In the genomic region with DNA sequence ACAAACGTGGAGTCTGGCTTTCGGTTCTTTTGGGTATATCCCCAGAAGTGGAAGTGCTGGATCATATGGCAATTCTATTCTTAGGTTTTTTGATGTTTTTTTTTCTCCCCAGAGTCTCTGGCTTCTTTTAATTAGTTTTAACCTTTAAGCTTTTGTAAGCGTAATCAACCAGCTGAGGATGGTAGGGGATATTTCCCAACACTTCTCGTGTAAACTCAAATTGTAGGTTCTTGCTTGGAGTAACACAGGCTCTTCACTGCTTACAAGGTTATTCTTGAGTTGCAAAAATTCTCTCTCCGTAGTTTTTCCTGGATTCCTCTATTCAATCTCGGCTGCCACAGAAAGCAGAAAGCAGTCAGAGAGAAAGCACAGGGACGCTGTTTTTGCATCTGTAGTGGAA, we compare ENCODE assay signal across 18 cellular contexts. TPM values are rescaled to one million over a fixed set of nuclear protein-coding genes. Genes with fewer than 3 reads are reported as not detected.
"Had no signal": no experiment of that assay in that cellular context is flagged by ENCODE, and none has a peak within 500 bp of the region (broad histone marks: within the 10 kb centered on the region; RNA-seq: fewer than 3 reads in every experiment).

No MANE protein-coding gene starts in this region.

- H3K4me3 ChIP-seq: upper lobe of left lung had no signal

- H3K27ac Mint-ChIP-seq: activated naive CD8-positive, alpha-beta T cell treated with anti-CD3 and anti-CD28 coated beads for 36 hours; activated T-helper 2 cell treated with anti-CD3 and anti-CD28 coated beads, Interferon-gamma antibody, Interleukin-2, Interleukin-4, amounts not matched to agents 10 μg/mL and 5 μg/mL and 100 μg/mL, durations not matched to agents 14 hours and 24 hours and 36 hours; naive thymus-derived CD8-positive, alpha-beta T cell; progenitor cell of endocrine pancreas; WTC11 had no signal

- H3K4me1 Mint-ChIP-seq: activated naive CD8-positive, alpha-beta T cell treated with anti-CD3 and anti-CD28 coated beads for 36 hours; naive thymus-derived CD8-positive, alpha-beta T cell had no signal

- H3K4me3 Mint-ChIP-seq: activated naive CD8-positive, alpha-beta T cell treated with anti-CD3 and anti-CD28 coated beads for 36 hours; activated T-cell treated with anti-CD3 and anti-CD28 coated beads, Interleukin-2, amount 50 U/mL, for 4 hours; naive thymus-derived CD8-positive, alpha-beta T cell; WTC11 had no signal

- DNase-seq: activated CD8-positive, alpha-beta memory T cell treated with anti-CD3 and anti-CD28 coated beads, Interleukin-2, amount 50 U/mL, for 48 hours; activated naive CD4-positive, alpha-beta T cell treated with Interleukin-2 at 50 U/mL for 16 hours; activated naive CD8-positive, alpha-beta T cell treated with anti-CD3 and anti-CD28 coated beads for 36 hours; activated T-cell treated with anti-CD3 and anti-CD28 coated beads, Interleukin-2, amount 50 U/mL, for 4 hours; amniotic stem cell; cerebellar nuclear complex; cortex of kidney; hypothalamus; left cardiac atrium; naive thymus-derived CD8-positive, alpha-beta T cell; stimulated activated CD4-positive, alpha-beta T cell treated with anti-CD3 and anti-CD28 coated beads, Interleukin-4, amount 100 ng/mL, for 24 hours; stimulated activated naive CD4-positive, alpha-beta T cell treated with Interleukin-2 at 50 U/mL for 16 hours; T1000; upper lobe of left lung had no signal

- H3K27me3 ChIP-seq: upper lobe of left lung had no signal

- H3K36me3 ChIP-seq: upper lobe of left lung had no signal

- H3K4me1 ChIP-seq: upper lobe of left lung had no signal

- H3K27ac ChIP-seq: epithelial cell of prostate had no signal

- H3K9me3 Mint-ChIP-seq: activated naive CD8-positive, alpha-beta T cell treated with anti-CD3 and anti-CD28 coated beads for 36 hours; activated T-cell treated with anti-CD3 and anti-CD28 coated beads, Interleukin-2, amount 50 U/mL, for 4 hours; activated T-helper 2 cell treated with anti-CD3 and anti-CD28 coated beads, Interferon-gamma antibody, Interleukin-2, Interleukin-4, amounts not matched to agents 10 μg/mL and 5 μg/mL and 100 μg/mL, durations not matched to agents 14 hours and 24 hours and 36 hours; naive thymus-derived CD8-positive, alpha-beta T cell had no signal

- H3K36me3 Mint-ChIP-seq: activated naive CD8-positive, alpha-beta T cell treated with anti-CD3 and anti-CD28 coated beads for 36 hours; naive thymus-derived CD8-positive, alpha-beta T cell had no signal

- H3K9me3 ChIP-seq: upper lobe of left lung had no signal

- ATAC-seq: activated T-cell treated with anti-CD3 and anti-CD28 coated beads, Interleukin-2, amount 50 U/mL, for 4 hours; naive thymus-derived CD8-positive, alpha-beta T cell; WTC11 had no signal

RNA-seq across cellular contexts. Expression of gene LAMC3, which starts 11.9 kb away (rescaled TPM):
- total RNA-seq: activated T-helper 2 cell treated with anti-CD3 and anti-CD28 coated beads, Interferon-gamma antibody, Interleukin-2, Interleukin-4, amounts not matched to agents 10 μg/mL and 5 μg/mL and 100 μg/mL, durations not matched to agents 14 hours and 24 hours and 36 hours had no signal
